9 cellular contexts compared by ENCODE assay signal in the genomic region with DNA sequence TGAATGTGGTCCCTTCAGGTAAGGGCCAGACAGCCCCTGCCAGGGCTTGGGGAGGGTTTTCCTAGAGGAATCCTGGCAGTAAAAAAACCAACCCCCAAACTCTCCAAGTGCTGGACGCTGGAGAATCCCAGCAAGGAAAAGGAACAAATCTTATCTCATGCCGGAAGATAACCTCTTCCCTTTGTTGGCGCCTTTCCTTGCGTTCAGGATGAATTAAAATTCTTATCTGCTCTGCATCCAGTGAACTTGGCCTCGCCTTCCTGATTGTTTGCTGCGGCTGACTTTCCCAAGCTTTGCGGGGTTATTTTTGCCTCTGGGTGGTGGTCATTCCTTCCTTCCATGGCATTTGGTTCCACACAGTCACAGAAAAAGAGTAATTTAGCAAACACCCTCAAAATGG.
DNase-seq lines count a peak whose midpoint lies in the region; ATAC-seq and TF ChIP-seq lines count a peak whose summit lies in the region.
"Had no signal": no experiment of that assay in that cellular context is flagged by ENCODE, and none has a peak within 500 bp of the region (broad histone marks: within the 10 kb centered on the region; RNA-seq: fewer than 3 reads in every experiment).

No MANE protein-coding gene starts in this region.

- H4K20me1 ChIP-seq in BLaER1: no peaks in the 10 kb centered on the region

- peaks cover 10 to 12% of the 10 kb centered on the region in 2 donors for H3K4me1 Mint-ChIP-seq in natural killer cell

- ATAC-seq in natural killer cell: no peak

- H3K4me3 ChIP-seq in BLaER1 (peak overlapping the region; percentile 77; the same call in 1 of the 2 replicates), esophagus squamous epithelium (peak overlapping the region in 3 of 4 donors; percentile 53 to 91 (median 75))

- H3K9me3 Mint-ChIP-seq in natural killer cell: no peaks in the 10 kb centered on the region

- H3K27ac Mint-ChIP-seq in natural killer cell: peak overlapping the region; percentile 54 to 67

- no peaks in the 10 kb centered on the region for H3K36me3 ChIP-seq in BLaER1
- H3K36me3 ChIP-seq in esophagus squamous epithelium: no peaks in the 10 kb centered on the region

- TF ChIP-seq POLR2A in esophagus squamous epithelium (IDR thresholded peaks at IDR 0.05): no peak

- H3K27me3 ChIP-seq in BLaER1 (no peaks in the 10 kb centered on the region), esophagus squamous epithelium (peaks cover 0 to 7% (median 0%) of the 10 kb centered on the region in 4 donors)

- H3K9me3 ChIP-seq in BLaER1 (peaks cover 7% of the 10 kb centered on the region; the same call in 1 of the 2 replicates), esophagus squamous epithelium (peaks cover 0 to 9% (median 7%) of the 10 kb centered on the region in 3 donors)

- peak overlapping the region; percentile 84 for H3K4me3 Mint-ChIP-seq in natural killer cell

- intact Hi-C loops in esophagus squamous epithelium (cut with DNase I): loop anchor here (5.0 kb wide), 1 partner anchor 262 kb away; the partner anchor contains the start of gene TANC2
- intact Hi-C loops in natural killer cell (cut with micrococcal nuclease): no loop called here

- DNase-seq in RWPE1 (ENCODE audit: low spot score) (no peak), esophagus squamous epithelium (lab: John Stamatoyannopoulos, UW) (no peak), natural killer cell (no peak), AG08396 (ENCODE audit: low spot score) (no peak), NCI-H1436 (lab: John Stamatoyannopoulos, UW) (no peak), Kasumi-1 (lab: John Stamatoyannopoulos, UW) (no peak)
- no peak for DNase-seq in stimulated activated CD4-positive, alpha-beta T cell treated with anti-CD3 and anti-CD28 coated beads, Interleukin-2, amount 100 ng/mL, for 48 hours
- DNase-seq: stimulated activated naive CD4-positive, alpha-beta T cell treated with Interleukin-2 at 50 U/mL for 16 hours had no signal

- H3K27ac ChIP-seq in BLaER1 (peak overlapping the region; percentile 83; the same call in 1 of the 2 replicates), RWPE1 (peak overlapping the region; percentile 96), esophagus squamous epithelium (peak overlapping the region; percentile 66 to 91 (median 85))

- H3K36me3 Mint-ChIP-seq in natural killer cell: no peaks in the 10 kb centered on the region

- CTCF ChIA-PET in RWPE1 (lab: Yijun Ruan, JAX): no interaction called here

- WGBS in esophagus squamous epithelium, 2 donors: 30 to 64% methylated on average over 7 of the region's 7 CpGs

- no peak for TF ChIP-seq CTCF in RWPE1 (conservative IDR thresholded peaks at IDR 0.05; ENCODE audit: low read depth)
- no peak for TF ChIP-seq CTCF in esophagus squamous epithelium (IDR thresholded peaks at IDR 0.05)
- no peak for TF ChIP-seq CTCF in natural killer cell (IDR thresholded peaks at IDR 0.05)

- no peaks in the 10 kb centered on the region for H3K27me3 Mint-ChIP-seq in natural killer cell (ENCODE audit: low read depth in 2 of 2)

- POLR2A ChIA-PET in RWPE1 (lab: Yijun Ruan, JAX; ENCODE audit: low non-redundant PET): interaction anchor here (0.7 to 1.0 kb wide), 2 partner anchors 13 to 17 kb away, joined by 3 to 10 read pairs; no protein-coding TSS in a partner anchor

- H3K9ac ChIP-seq in BLaER1: peak overlapping the region; percentile 81; the same call in 1 of the 2 replicates

- peak overlapping the region; percentile 95 for H3K4me2 ChIP-seq in BLaER1

- H3K4me1 ChIP-seq in BLaER1: peaks cover 40% of the 10 kb centered on the region
- H3K4me1 ChIP-seq in esophagus squamous epithelium: peaks cover 5 to 45% (median 21%) of the 10 kb centered on the region in 3 donors
